In genomic region chr14:61615743-61616523, GRCh38 we compare ENCODE assay signal across 12 cellular contexts.
DNase-seq lines count a peak whose midpoint lies in the region; ATAC-seq and TF ChIP-seq lines count a peak whose summit lies in the region.
"Had no signal": no experiment of that assay in that cellular context is flagged by ENCODE, and none has a peak within 500 bp of the region (broad histone marks: within the 10 kb centered on the region; RNA-seq: fewer than 3 reads in every experiment).

No MANE protein-coding gene starts in this region.

- peak overlapping the region; percentile 74 for H2BK120ac ChIP-seq in trophoblast cell (ENCODE audit: insufficient read depth, low read length, poor library complexity)

- CTCF ChIA-PET in CD4-positive, alpha-beta T cell (lab: Charles Lee) = no interaction called here

- H3K36me3 Mint-ChIP-seq in GM23338 (ENCODE audit: low read depth) = no peaks in the 10 kb centered on the region; the same call in 2 of the 3 replicates
- no peaks in the 10 kb centered on the region for H3K36me3 Mint-ChIP-seq in CD4-positive, alpha-beta T cell (ENCODE audit: low read depth)

- peak overlapping the region; percentile 7 for H3K14ac ChIP-seq in trophoblast cell (ENCODE audit: low read length)

- no peak for TF ChIP-seq CTCF in GM23338 (conservative IDR thresholded peaks at IDR 0.05; ENCODE audit: low read depth in 2 of 2)
- TF ChIP-seq CTCF in fibroblast of pulmonary artery (IDR thresholded peaks at IDR 0.05; ENCODE audit: low read length, missing control alignments) = no peak
- no peak for TF ChIP-seq CTCF in CD4-positive, alpha-beta T cell (IDR thresholded peaks at IDR 0.05)

- H2AK5ac ChIP-seq in trophoblast cell (ENCODE audit: low read length) = no peak overlapping the region

- H3K9me3 ChIP-seq in SJSA1 (replicated peaks) (no peaks in the 10 kb centered on the region), trophoblast cell (ENCODE audit: insufficient read depth, low read depth, low read length) (peaks cover 1% of the 10 kb centered on the region)
- no peaks in the 10 kb centered on the region for H3K9me3 ChIP-seq in CD4-positive, alpha-beta T cell (ENCODE audit: control insufficient read depth, low read length)

- intact Hi-C loops in CD4-positive, alpha-beta T cell (cut with DNase I, micrococcal nuclease) = no loop called here

- POLR2A ChIA-PET in CD4-positive, alpha-beta T cell (lab: Charles Lee) = no interaction called here

- H3K79me2 ChIP-seq in GM23338 (replicated peaks; ENCODE audit: insufficient read depth) = no peaks in the 10 kb centered on the region
- H3K79me2 ChIP-seq in trophoblast cell (ENCODE audit: control insufficient read depth, insufficient read depth, low read length, poor library complexity) = peaks cover 2% of the 10 kb centered on the region

- H4K91ac ChIP-seq in trophoblast cell (ENCODE audit: low read depth, low read length) = peak overlapping the region; percentile 50

- H2BK12ac ChIP-seq in trophoblast cell (ENCODE audit: low read length) = peak overlapping the region; percentile 48

- no peak overlapping the region for H3K27ac Mint-ChIP-seq in GM23338
- H3K27ac Mint-ChIP-seq in stimulated activated naive CD8-positive, alpha-beta T cell treated with anti-CD3 and anti-CD28 coated beads, Interleukin-15, amount 100 ng/mL, for 72 hours = no peak overlapping the region
- H3K27ac Mint-ChIP-seq in CD4-positive, alpha-beta T cell = no peak overlapping the region

- no peak overlapping the region for H3K23ac ChIP-seq in trophoblast cell (ENCODE audit: low read length)

- peak overlapping the region; percentile 77; the same call in 1 of the 2 replicates for H2AFZ ChIP-seq in GM23338
- no peak overlapping the region for H2AFZ ChIP-seq in trophoblast cell (ENCODE audit: insufficient read depth, low read length, poor library complexity)

- no peak overlapping the region for H4K8ac ChIP-seq in trophoblast cell (ENCODE audit: low read depth, low read length)

- H3K18ac ChIP-seq in trophoblast cell (ENCODE audit: low read length) = no peak overlapping the region

- no peaks in the 10 kb centered on the region for H3K9me2 ChIP-seq in GM23338 (ENCODE audit: insufficient read depth)

- DNase-seq in GM23338 (ENCODE audit: low spot score) = no peak
- DNase-seq in SJSA1 (ENCODE audit: low read depth in 1 of 2, low spot score in 2 of 2) = peak in 1 of 2 experiments; percentile 66
- DNase-seq in fibroblast of pulmonary artery (ENCODE audit: low read depth) = peak; percentile 95
- DNase-seq in trophoblast cell = peak in 1 of 2 donors; percentile 51
- DNase-seq in NCI-H524 (lab: John Stamatoyannopoulos, UW) = no peak
- no peak for DNase-seq in stimulated activated naive CD8-positive, alpha-beta T cell treated with anti-CD3 and anti-CD28 coated beads, Interleukin-15, amount 100 ng/mL, for 72 hours
- no peak for DNase-seq in CD4-positive, alpha-beta T cell
- DNase-seq: activated naive CD4-positive, alpha-beta T cell treated with Interleukin-2 at 50 U/mL for 16 hours; CD4-positive, CD25-positive, alpha-beta regulatory T cell; NCI-H1436; NCI-H510A treated with DMSO at 0.1 percent for 48 hours had no signal

- H2BK5ac ChIP-seq in trophoblast cell (ENCODE audit: low read depth, low read length, poor library complexity) = peak overlapping the region; percentile 25

- no peaks in the 10 kb centered on the region for H3K27me3 ChIP-seq in GM23338 (ENCODE audit: insufficient read depth)
- no peaks in the 10 kb centered on the region for H3K27me3 ChIP-seq in SJSA1 (replicated peaks)
- no peaks in the 10 kb centered on the region for H3K27me3 ChIP-seq in trophoblast cell (ENCODE audit: insufficient read depth, low read length)
- H3K27me3 ChIP-seq in CD4-positive, alpha-beta T cell (ENCODE audit: control insufficient read depth, insufficient read depth, low read length) = no peaks in the 10 kb centered on the region

- no peaks in the 10 kb centered on the region for H3F3A ChIP-seq in GM23338 (replicated peaks; ENCODE audit: low read depth)

- WGBS in trophoblast cell (ENCODE audit: extremely low coverage, insufficient coverage, insufficient read length) = no CpG with 5 or more reads among the region's 11 CpGs

- no peak overlapping the region for H3K4ac ChIP-seq in trophoblast cell (ENCODE audit: low read depth, low read length)

- H3K4me3 Mint-ChIP-seq in GM23338 = no peak overlapping the region
- no peak overlapping the region for H3K4me3 Mint-ChIP-seq in stimulated activated naive CD8-positive, alpha-beta T cell treated with anti-CD3 and anti-CD28 coated beads, Interleukin-15, amount 100 ng/mL, for 72 hours
- no peak overlapping the region for H3K4me3 Mint-ChIP-seq in CD4-positive, alpha-beta T cell
- H3K4me3 Mint-ChIP-seq: CD4-positive, CD25-positive, alpha-beta regulatory T cell had no signal

- H3K9ac ChIP-seq in trophoblast cell (ENCODE audit: low read length) = no peak overlapping the region

- peaks cover 11% of the 10 kb centered on the region for H3K79me1 ChIP-seq in trophoblast cell (ENCODE audit: low read length)

- H3K36me3 ChIP-seq in GM23338 (ENCODE audit: insufficient read depth) (no peaks in the 10 kb centered on the region), SJSA1 (no peaks in the 10 kb centered on the region), trophoblast cell (ENCODE audit: control insufficient read depth in 1 of 2, insufficient read depth in 2 of 2, low read length in 2 of 2) (no peaks in the 10 kb centered on the region)

- H3K4me2 ChIP-seq in GM23338 (no peak overlapping the region), trophoblast cell (ENCODE audit: low read length) (no peak overlapping the region)

- H4K12ac ChIP-seq in trophoblast cell (ENCODE audit: low read depth, low read length) = no peak overlapping the region

- H3K4me1 ChIP-seq in GM23338 (ENCODE audit: insufficient read depth) = peaks cover 14% of the 10 kb centered on the region; the same call in 1 of the 2 replicates
- H3K4me1 ChIP-seq in SJSA1 (replicated peaks) = peaks cover 31% of the 10 kb centered on the region
- peaks cover 8 to 18% of the 10 kb centered on the region in 2 experiments for H3K4me1 ChIP-seq in trophoblast cell (ENCODE audit: control insufficient read depth in 1 of 2, insufficient read depth in 2 of 2, low read length in 2 of 2)

- no peak overlapping the region for H3K27ac ChIP-seq in GM23338 (ENCODE audit: low read depth)
- peak overlapping the region; percentile 74 for H3K27ac ChIP-seq in SJSA1
- H3K27ac ChIP-seq in trophoblast cell (ENCODE audit: low read depth, low read length) = peak overlapping the region; percentile 52
- no peak overlapping the region for H3K27ac ChIP-seq in CD4-positive, alpha-beta T cell (ENCODE audit: low read depth, low read length)

- H3K4me3 ChIP-seq in GM23338 (no peak overlapping the region), SJSA1 (no peak overlapping the region), fibroblast of pulmonary artery (replicated peaks; ENCODE audit: low read depth, low read length) (no peak overlapping the region), trophoblast cell (ENCODE audit: low read depth, low read length) (no peak overlapping the region)

- peaks cover 25% of the 10 kb centered on the region for H3K4me1 Mint-ChIP-seq in GM23338
- H3K4me1 Mint-ChIP-seq in stimulated activated naive CD8-positive, alpha-beta T cell treated with anti-CD3 and anti-CD28 coated beads, Interleukin-15, amount 100 ng/mL, for 72 hours = peaks cover 53% of the 10 kb centered on the region
- H3K4me1 Mint-ChIP-seq in CD4-positive, alpha-beta T cell (ENCODE audit: low read depth) = peaks cover 19% of the 10 kb centered on the region

- H3K9me3 Mint-ChIP-seq in GM23338 = no peaks in the 10 kb centered on the region; the same call in 2 of the 3 replicates
- no peaks in the 10 kb centered on the region for H3K9me3 Mint-ChIP-seq in stimulated activated naive CD8-positive, alpha-beta T cell treated with anti-CD3 and anti-CD28 coated beads, Interleukin-15, amount 100 ng/mL, for 72 hours
- H3K9me3 Mint-ChIP-seq in CD4-positive, alpha-beta T cell = no peaks in the 10 kb centered on the region

- ATAC-seq in GM23338 = peak; percentile 35; the same call in 1 of the 3 replicates
- no peak for ATAC-seq in stimulated activated naive CD8-positive, alpha-beta T cell treated with anti-CD3 and anti-CD28 coated beads, Interleukin-15, amount 100 ng/mL, for 72 hours
- no peak for ATAC-seq in CD4-positive, alpha-beta T cell (ENCODE audit: poor library complexity)
- no peak for ATAC-seq in HG03442 (IDR thresholded peaks at IDR 0.05; ENCODE audit: unreplicated experiment)

- H4K20me1 ChIP-seq in GM23338 (replicated peaks; ENCODE audit: insufficient read depth) = no peaks in the 10 kb centered on the region

- peaks cover 1% of the 10 kb centered on the region for H3K27me3 Mint-ChIP-seq in GM23338 (ENCODE audit: insufficient read depth, low read depth, poor library complexity)
- H3K27me3 Mint-ChIP-seq in stimulated activated naive CD8-positive, alpha-beta T cell treated with anti-CD3 and anti-CD28 coated beads, Interleukin-15, amount 100 ng/mL, for 72 hours = no peaks in the 10 kb centered on the region
- H3K27me3 Mint-ChIP-seq in CD4-positive, alpha-beta T cell = no peaks in the 10 kb centered on the region
- H3K27me3 Mint-ChIP-seq: CD4-positive, CD25-positive, alpha-beta regulatory T cell had no signal

TF ChIP-seq in GM23338, 12 proteins besides CTCF, POLR2A, EP300 and RAD21 (continues in another document):
- TF ChIP-seq EZH2phosphoT487 (IDR thresholded peaks at IDR 0.05; ENCODE audit: unreplicated experiment) = no peak
- TF ChIP-seq ZNF114 (CRISPR knock-in tag; IDR thresholded peaks at IDR 0.05) = no peak
- TF ChIP-seq STAT1 (IDR thresholded peaks at IDR 0.05; ENCODE audit: unreplicated experiment) = no peak
- TF ChIP-seq EZH2 (IDR thresholded peaks at IDR 0.05; ENCODE audit: low read depth, unreplicated experiment) = no peak
- TF ChIP-seq POLR2AphosphoS5 (IDR thresholded peaks at IDR 0.05; ENCODE audit: low read depth) = no peak
- TF ChIP-seq ETS1 (IDR thresholded peaks at IDR 0.05) = no peak

Comparison
In these comparisons a context has a peak if more than half of its experiments do, and no peak if none do; other contexts are left out.
1. H3K27ac ChIP-seq: peak in SJSA1 (single experiment) and trophoblast cell (single experiment); none in GM23338 (single experiment) and CD4-positive, alpha-beta T cell (single experiment).